Comparison of ENCODE assay signal across 2 cellular contexts in the genomic region with DNA sequence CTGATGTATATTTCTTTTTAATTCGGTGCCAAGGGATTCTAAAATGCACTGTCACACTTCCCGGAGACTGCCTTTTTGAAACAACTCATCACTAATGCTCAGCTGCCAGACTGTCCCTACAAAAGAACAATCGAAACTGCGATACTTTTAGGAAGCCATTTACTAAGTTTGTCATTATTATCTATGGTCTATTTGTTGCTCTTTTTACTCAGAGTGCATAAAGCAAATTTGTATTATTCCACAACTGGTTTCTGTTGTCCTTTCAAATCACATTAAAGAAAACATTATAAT.
TF ChIP-seq lines count a peak whose summit lies in the region.

No MANE protein-coding gene starts in this region.

TF ChIP-seq in endothelial cell of umbilical vein, 7 proteins besides CTCF, POLR2A, EP300 and RAD21:
- TF ChIP-seq POLR2AphosphoS5 (IDR thresholded peaks at IDR 0.05; ENCODE audit: insufficient read depth, low read depth, low read length) (no peak), FOS (IDR thresholded peaks at IDR 0.05; ENCODE audit: borderline replicate concordance, insufficient read depth, low read length) (no peak), EZH2 (IDR thresholded peaks at IDR 0.05; ENCODE audit: borderline replicate concordance, low read depth, low read length, severe bottlenecking) (no peak), MYC (IDR thresholded peaks at IDR 0.05; ENCODE audit: low read depth, low read length) (no peak), GATA2 (IDR thresholded peaks at IDR 0.05; ENCODE audit: insufficient read depth, insufficient read length, low read depth, low read length) (no peak), JUN (IDR thresholded peaks at IDR 0.05; ENCODE audit: borderline replicate concordance, insufficient read depth, insufficient read length, low read depth) (no peak)
- TF ChIP-seq, protein P1, sequence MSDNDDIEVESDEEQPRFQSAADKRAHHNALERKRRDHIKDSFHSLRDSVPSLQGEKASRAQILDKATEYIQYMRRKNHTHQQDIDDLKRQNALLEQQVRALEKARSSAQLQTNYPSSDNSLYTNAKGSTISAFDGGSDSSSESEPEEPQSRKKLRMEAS (IDR thresholded peaks at IDR 0.05; ENCODE audit: insufficient read depth, insufficient read length), result no peak
TF ChIP-seq in endothelial cell of umbilical vein: peak in this region for 0.

TF ChIP-seq in SK-N-SH, 30 proteins besides CTCF, POLR2A, EP300 and RAD21:
- TF ChIP-seq GABPA (IDR thresholded peaks at IDR 0.05; ENCODE audit: low read depth) (no peak), RXRA (IDR thresholded peaks at IDR 0.05; ENCODE audit: borderline replicate concordance, low read depth) (no peak), TAF1 (IDR thresholded peaks at IDR 0.05; ENCODE audit: borderline replicate concordance, low read depth, low read length) (no peak), MXI1 (IDR thresholded peaks at IDR 0.05; ENCODE audit: low read depth, low read length) (no peak), SIN3A (IDR thresholded peaks at IDR 0.05; ENCODE audit: borderline replicate concordance, low read depth, low read length) (no peak), FOXJ3 (CRISPR knock-in tag; IDR thresholded peaks at IDR 0.05) (no peak), SMC3 (IDR thresholded peaks at IDR 0.05; ENCODE audit: low read depth, low read length) (no peak), RCOR1 (IDR thresholded peaks at IDR 0.05; ENCODE audit: low read length) (no peak), MEF2A (IDR thresholded peaks at IDR 0.05; ENCODE audit: borderline replicate concordance, low read depth) (no peak), EZH2phosphoT487 (IDR thresholded peaks at IDR 0.05; ENCODE audit: borderline replicate concordance, low read depth) (no peak), JUND (IDR thresholded peaks at IDR 0.05) (no peak), ELF1 (IDR thresholded peaks at IDR 0.05) (no peak), TEAD4 (IDR thresholded peaks at IDR 0.05; ENCODE audit: borderline replicate concordance, insufficient read depth) (no peak), NRF1 (IDR thresholded peaks at IDR 0.05; ENCODE audit: low read depth, low read length) (no peak)
- TF ChIP-seq, protein P2, sequence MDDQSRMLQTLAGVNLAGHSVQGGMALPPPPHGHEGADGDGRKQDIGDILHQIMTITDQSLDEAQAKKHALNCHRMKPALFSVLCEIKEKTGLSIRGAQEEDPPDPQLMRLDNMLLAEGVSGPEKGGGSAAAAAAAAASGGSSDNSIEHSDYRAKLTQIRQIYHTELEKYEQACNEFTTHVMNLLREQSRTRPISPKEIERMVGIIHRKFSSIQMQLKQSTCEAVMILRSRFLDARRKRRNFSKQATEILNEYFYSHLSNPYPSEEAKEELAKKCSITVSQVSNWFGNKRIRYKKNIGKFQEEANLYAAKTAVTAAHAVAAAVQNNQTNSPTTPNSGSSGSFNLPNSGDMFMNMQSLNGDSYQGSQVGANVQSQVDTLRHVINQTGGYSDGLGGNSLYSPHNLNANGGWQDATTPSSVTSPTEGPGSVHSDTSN (IDR thresholded peaks at IDR 0.05), result no peak
- TF ChIP-seq, protein P3, sequence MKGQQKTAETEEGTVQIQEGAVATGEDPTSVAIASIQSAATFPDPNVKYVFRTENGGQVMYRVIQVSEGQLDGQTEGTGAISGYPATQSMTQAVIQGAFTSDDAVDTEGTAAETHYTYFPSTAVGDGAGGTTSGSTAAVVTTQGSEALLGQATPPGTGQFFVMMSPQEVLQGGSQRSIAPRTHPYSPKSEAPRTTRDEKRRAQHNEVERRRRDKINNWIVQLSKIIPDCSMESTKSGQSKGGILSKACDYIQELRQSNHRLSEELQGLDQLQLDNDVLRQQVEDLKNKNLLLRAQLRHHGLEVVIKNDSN (IDR thresholded peaks at IDR 0.05; ENCODE audit: borderline replicate concordance, low read depth), result no peak
- TF ChIP-seq, protein P4, sequence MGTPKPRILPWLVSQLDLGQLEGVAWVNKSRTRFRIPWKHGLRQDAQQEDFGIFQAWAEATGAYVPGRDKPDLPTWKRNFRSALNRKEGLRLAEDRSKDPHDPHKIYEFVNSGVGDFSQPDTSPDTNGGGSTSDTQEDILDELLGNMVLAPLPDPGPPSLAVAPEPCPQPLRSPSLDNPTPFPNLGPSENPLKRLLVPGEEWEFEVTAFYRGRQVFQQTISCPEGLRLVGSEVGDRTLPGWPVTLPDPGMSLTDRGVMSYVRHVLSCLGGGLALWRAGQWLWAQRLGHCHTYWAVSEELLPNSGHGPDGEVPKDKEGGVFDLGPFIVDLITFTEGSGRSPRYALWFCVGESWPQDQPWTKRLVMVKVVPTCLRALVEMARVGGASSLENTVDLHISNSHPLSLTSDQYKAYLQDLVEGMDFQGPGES (IDR thresholded peaks at IDR 0.05; ENCODE audit: low read depth, low read length), result no peak
